Comparison of ENCODE assay signal across 13 cellular contexts in the genomic region with DNA sequence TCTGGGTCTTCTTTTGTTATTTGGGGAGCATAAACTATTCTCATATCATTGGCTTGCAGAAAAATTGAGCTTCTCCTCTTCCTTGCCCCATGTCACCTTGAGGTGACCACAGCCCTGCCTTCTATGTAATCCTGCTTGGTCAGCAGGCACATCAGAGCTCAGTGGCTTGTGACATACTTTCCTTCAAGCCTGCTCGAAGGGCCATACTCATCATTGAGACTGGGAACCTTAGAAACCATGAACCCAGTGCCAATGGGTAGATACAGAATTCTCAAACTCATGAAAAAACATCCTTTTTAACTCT. TPM values are rescaled to one million over a fixed set of nuclear protein-coding genes. Genes with fewer than 3 reads are reported as not detected.
DNase-seq lines count a peak whose midpoint lies in the region; ATAC-seq and TF ChIP-seq lines count a peak whose summit lies in the region.
"Had no signal": no experiment of that assay in that cellular context is flagged by ENCODE, and none has a peak within 500 bp of the region (broad histone marks: within the 10 kb centered on the region; RNA-seq: fewer than 3 reads in every experiment).

No MANE protein-coding gene starts in this region.

- H3K27me3 Mint-ChIP-seq in glutamatergic neuron (ENCODE audit: unreplicated experiment), result peaks cover 2% of the 10 kb centered on the region

- H3K4me3 ChIP-seq in GM08714 (ENCODE audit: low read length), result peak overlapping the region; percentile 59; the same call in 1 of the 2 replicates
- peak overlapping the region; percentile 44 for H3K4me3 ChIP-seq in Loucy (ENCODE audit: low read length, poor library complexity, severe bottlenecking)
- H3K4me3 ChIP-seq in effector memory CD4-positive, alpha-beta T cell (ENCODE audit: insufficient read depth, low read depth, low read length, poor library complexity, severe bottlenecking), result no peak overlapping the region

- H3K79me2 ChIP-seq in Loucy (ENCODE audit: insufficient read depth, low read length), result no peaks in the 10 kb centered on the region

- H2AFZ ChIP-seq in Loucy (ENCODE audit: low read length), result no peak overlapping the region

- H3K9ac ChIP-seq in Loucy (ENCODE audit: low read depth, low read length, poor library complexity, severe bottlenecking), result no peak overlapping the region

- no peaks in the 10 kb centered on the region for H3K9me3 ChIP-seq in Loucy (ENCODE audit: insufficient read depth, low read depth, low read length)
- no peaks in the 10 kb centered on the region for H3K9me3 ChIP-seq in effector memory CD4-positive, alpha-beta T cell (ENCODE audit: control insufficient read depth, low read length)

- H3K36me3 Mint-ChIP-seq in glutamatergic neuron (ENCODE audit: unreplicated experiment), result no peaks in the 10 kb centered on the region

- TF ChIP-seq CTCF in Loucy (conservative IDR thresholded peaks at IDR 0.05; ENCODE audit: low read length), result no peak
- no peak for TF ChIP-seq CTCF in glutamatergic neuron (IDR thresholded peaks at IDR 0.05; ENCODE audit: partially characterized antibody, unreplicated experiment)

- no peaks in the 10 kb centered on the region for H3K9me2 ChIP-seq in Loucy (replicated peaks; ENCODE audit: low read depth, low read length)

- H3K4me1 Mint-ChIP-seq in glutamatergic neuron (ENCODE audit: low read depth, unreplicated experiment), result no peaks in the 10 kb centered on the region

- intact Hi-C loops in posterior cingulate gyrus (cut with DNase I), result no loop called here

- no peaks in the 10 kb centered on the region for H4K20me1 ChIP-seq in Loucy (ENCODE audit: insufficient read depth, low read length, poor library complexity, severe bottlenecking)

- H3K27ac Mint-ChIP-seq in glutamatergic neuron (ENCODE audit: unreplicated experiment), result no peak overlapping the region

- H3K4me2 ChIP-seq in Loucy (ENCODE audit: low read depth, low read length, poor library complexity, severe bottlenecking), result peak overlapping the region; percentile 70

- no peak overlapping the region for H3K4me3 Mint-ChIP-seq in glutamatergic neuron (ENCODE audit: unreplicated experiment)

- H3F3A ChIP-seq in Loucy (ENCODE audit: low read depth), result no peaks in the 10 kb centered on the region

- ATAC-seq in GM19455 (IDR thresholded peaks at IDR 0.05; ENCODE audit: unreplicated experiment) (peak; percentile 23), HG02588 (IDR thresholded peaks at IDR 0.05; ENCODE audit: unreplicated experiment) (no peak)
- ATAC-seq: HCT116, left colon had no signal

- H3K27ac ChIP-seq in effector memory CD4-positive, alpha-beta T cell (ENCODE audit: insufficient read depth, low read length, poor library complexity, severe bottlenecking), result peak overlapping the region; percentile 28

- H3K27me3 ChIP-seq in Loucy (ENCODE audit: insufficient read depth, low read length, poor library complexity, severe bottlenecking), result peaks cover 25% of the 10 kb centered on the region
- no peaks in the 10 kb centered on the region for H3K27me3 ChIP-seq in effector memory CD4-positive, alpha-beta T cell (replicated peaks; ENCODE audit: control insufficient read depth, insufficient read depth, low read length, poor library complexity, severe bottlenecking)

- no peaks in the 10 kb centered on the region for H3K9me3 Mint-ChIP-seq in glutamatergic neuron (ENCODE audit: unreplicated experiment)

- H3K36me3 ChIP-seq in Loucy (ENCODE audit: insufficient read depth, low read length), result no peaks in the 10 kb centered on the region
- H3K36me3 ChIP-seq in effector memory CD4-positive, alpha-beta T cell (ENCODE audit: control insufficient read depth, insufficient read depth, low read length), result no peaks in the 10 kb centered on the region

- peaks cover 35% of the 10 kb centered on the region for H3K4me1 ChIP-seq in Loucy (ENCODE audit: insufficient read depth, low read length, poor library complexity, severe bottlenecking)
- peaks cover 41% of the 10 kb centered on the region for H3K4me1 ChIP-seq in effector memory CD4-positive, alpha-beta T cell (ENCODE audit: control insufficient read depth, insufficient read depth, low read length, poor library complexity, severe bottlenecking)

- DNase-seq in effector memory CD4-positive, alpha-beta T cell, result no peak
- no peak for DNase-seq in stimulated activated CD4-positive, alpha-beta T cell treated with anti-CD3 and anti-CD28 coated beads, Interleukin-15, amount 100 ng/mL, for 24 hours
- DNase-seq in glutamatergic neuron, result no peak
- DNase-seq in posterior cingulate gyrus, result no peak
- DNase-seq: left colon, NCI-H1417 treated with DMSO at 0.1 percent for 48 hours had no signal

RNA-seq across cellular contexts. Expression of a gene that starts 3.7 kb away (rescaled TPM):
- total RNA-seq in glutamatergic neuron (ENCODE audit: unreplicated experiment), result not detected
- total RNA-seq: fibroblast of villous mesenchyme, osteoblast had no signal

RNA-seq across cellular contexts. Expression of a gene that starts 20.5 kb away (rescaled TPM):
- not detected for total RNA-seq in glutamatergic neuron (ENCODE audit: unreplicated experiment)
- total RNA-seq: fibroblast of villous mesenchyme, osteoblast had no signal

RNA-seq across cellular contexts. Expression of a gene that starts 56.8 kb away (rescaled TPM):
- total RNA-seq in glutamatergic neuron (ENCODE audit: unreplicated experiment), result not detected
